ENCODE assay signal across 2 cellular contexts in genomic region chr5:176847155-176847554, GRCh38.
TF ChIP-seq lines count a peak whose summit lies in the region.

No MANE protein-coding gene starts in this region.

TF ChIP-seq in GM23338, 12 proteins besides CTCF, POLR2A, EP300 and RAD21:
- TF ChIP-seq CREB1 (CRISPR knock-in tag; IDR thresholded peaks at IDR 0.05; ENCODE audit: low read depth) (no peak), ZNF114 (CRISPR knock-in tag; IDR thresholded peaks at IDR 0.05) (no peak), POLR2AphosphoS5 (IDR thresholded peaks at IDR 0.05; ENCODE audit: low read depth) (no peak), JUNB (IDR thresholded peaks at IDR 0.05; ENCODE audit: unreplicated experiment) (no peak), ETS1 (IDR thresholded peaks at IDR 0.05) (no peak), STAT1 (IDR thresholded peaks at IDR 0.05; ENCODE audit: unreplicated experiment) (no peak), REST (IDR thresholded peaks at IDR 0.05; ENCODE audit: unreplicated experiment) (no peak), NANOG (IDR thresholded peaks at IDR 0.05; ENCODE audit: borderline replicate concordance) (no peak), EZH2 (IDR thresholded peaks at IDR 0.05; ENCODE audit: low read depth, unreplicated experiment) (no peak), ZNF462 (CRISPR knock-in tag; IDR thresholded peaks at IDR 0.05) (no peak), ZNF331 (CRISPR knock-in tag; IDR thresholded peaks at IDR 0.05; ENCODE audit: low read depth) (no peak), EZH2phosphoT487 (IDR thresholded peaks at IDR 0.05; ENCODE audit: unreplicated experiment) (no peak)

TF ChIP-seq in H1, 55 proteins besides CTCF, POLR2A, EP300 and RAD21:
- TF ChIP-seq POU5F1 (IDR thresholded peaks at IDR 0.05; ENCODE audit: low read depth, low read length): no peak
- TF ChIP-seq SIN3A (conservative IDR thresholded peaks at IDR 0.05 in 1 of 2, IDR thresholded peaks at IDR 0.05 in 1 of 2; ENCODE audit: low read depth in 1 of 2, low read length in 2 of 2): no peak
- no peak for TF ChIP-seq HDAC6 (IDR thresholded peaks at IDR 0.05; ENCODE audit: low read depth, low read length)
- TF ChIP-seq SIRT6 (IDR thresholded peaks at IDR 0.05; ENCODE audit: low read length): no peak
- TF ChIP-seq SAP30 (IDR thresholded peaks at IDR 0.05; ENCODE audit: insufficient read depth, insufficient replicate concordance, low read length): no peak
- TF ChIP-seq EZH2 (IDR thresholded peaks at IDR 0.05; ENCODE audit: low read depth, low read length, severe bottlenecking): no peak
- TF ChIP-seq GABPA (IDR thresholded peaks at IDR 0.05; ENCODE audit: borderline replicate concordance, insufficient read depth, low read length): no peak
- no peak for TF ChIP-seq USF2 (IDR thresholded peaks at IDR 0.05; ENCODE audit: low read length)
- no peak for TF ChIP-seq POLR2AphosphoS5 (IDR thresholded peaks at IDR 0.05; ENCODE audit: low read depth, low read length)
- no peak for TF ChIP-seq RXRA (IDR thresholded peaks at IDR 0.05; ENCODE audit: insufficient read depth, low read depth, low read length)
